ENCODE assay signal across 9 cellular contexts in the genomic region with DNA sequence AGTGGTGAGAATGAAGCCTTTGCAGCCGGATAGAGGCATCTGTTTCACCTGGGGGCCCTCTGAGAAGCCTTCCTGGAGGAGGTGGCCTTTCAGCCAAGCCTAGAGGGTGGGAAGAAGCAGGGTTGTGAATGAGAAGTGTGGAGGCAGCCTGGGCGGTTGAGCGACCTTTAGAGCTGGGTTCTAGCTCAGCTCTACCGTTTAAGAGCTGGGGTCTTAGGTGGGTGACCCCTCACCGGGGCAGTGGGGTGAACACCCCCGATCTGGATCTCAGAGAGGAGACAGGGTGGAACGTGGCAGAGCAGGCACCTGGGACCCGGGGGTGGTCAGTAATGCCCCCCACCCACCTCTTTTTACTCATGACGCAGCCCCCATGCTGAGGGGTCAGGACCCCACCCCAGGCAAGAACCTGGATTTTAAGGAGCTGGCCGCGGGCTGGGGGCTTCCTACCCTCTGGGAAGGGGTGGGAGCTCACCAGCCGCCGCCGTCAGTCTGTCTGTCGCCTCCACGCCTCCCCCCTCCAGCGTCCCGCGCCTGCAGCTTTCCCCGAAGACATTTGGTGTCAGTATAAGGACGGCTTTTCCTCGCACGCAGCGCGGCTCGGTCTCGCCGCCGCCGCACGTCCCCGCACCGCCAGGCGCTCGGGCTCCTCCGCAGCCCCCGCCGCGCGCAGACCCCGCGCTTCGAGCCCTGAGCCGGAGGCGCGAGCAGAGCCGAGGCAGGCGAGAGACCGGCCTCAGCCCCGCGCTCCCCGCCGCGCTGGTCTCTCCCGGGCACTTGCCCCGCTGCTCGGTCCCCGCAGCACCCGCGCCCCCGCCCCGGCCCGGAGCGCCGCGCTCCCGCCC. TPM values are rescaled to one million over a fixed set of nuclear protein-coding genes. Genes with fewer than 3 reads are reported as not detected.
DNase-seq lines count a peak whose midpoint lies in the region; ATAC-seq, FAIRE-seq and TF ChIP-seq lines count a peak whose summit lies in the region.
"Had no signal": no experiment of that assay in that cellular context is flagged by ENCODE, and none has a peak within 500 bp of the region (broad histone marks: within the 10 kb centered on the region; RNA-seq: fewer than 3 reads in every experiment).

No MANE protein-coding gene starts in this region.

- peak; percentile 42 for DNase-seq in NCI-H146 (lab: John Stamatoyannopoulos, UW)
- no peak for DNase-seq in NCI-H146 treated with DMSO at 0.1 percent for 48 hours (lab: John Stamatoyannopoulos, UW; ENCODE audit: unreplicated experiment)
- peak; percentile 67 for DNase-seq in activated CD8-positive, alpha-beta memory T cell treated with anti-CD3 and anti-CD28 coated beads, Interleukin-2, amount 50 U/mL, for 48 hours
- DNase-seq in frontal cortex (ENCODE audit: low spot score in 2 of 2) = peak; percentile 68 to 69
- DNase-seq in stimulated activated CD4-positive, alpha-beta T cell treated with anti-CD3 and anti-CD28 coated beads, Interleukin-2, amount 100 ng/mL, for 24 hours = peak; percentile 54 to 59
- no peak for DNase-seq in endothelial cell (ENCODE audit: low spot score)
- DNase-seq in DMS153 (lab: John Stamatoyannopoulos, UW) = no peak

- H3K36me3 Mint-ChIP-seq in endothelial cell (ENCODE audit: low read depth, unreplicated experiment) = no peaks in the 10 kb centered on the region

- FAIRE-seq in frontal cortex (lab: Jason Lieb, UNC) = no peak

- H3K27me3 Mint-ChIP-seq in endothelial cell (ENCODE audit: unreplicated experiment) = peaks cover 23% of the 10 kb centered on the region

- ATAC-seq in GM19395 (IDR thresholded peaks at IDR 0.05; ENCODE audit: unreplicated experiment) = no peak

- peaks cover 10% of the 10 kb centered on the region for H3K4me1 Mint-ChIP-seq in endothelial cell (ENCODE audit: unreplicated experiment)

- no peak overlapping the region for H3K27ac Mint-ChIP-seq in endothelial cell (ENCODE audit: unreplicated experiment)

- H3K4me3 Mint-ChIP-seq in endothelial cell (ENCODE audit: unreplicated experiment) = no peak overlapping the region

- H3K9me3 Mint-ChIP-seq in endothelial cell (ENCODE audit: unreplicated experiment) = no peaks in the 10 kb centered on the region

- no peak for TF ChIP-seq CTCF in endothelial cell (IDR thresholded peaks at IDR 0.05; ENCODE audit: unreplicated experiment)

RNA-seq across cellular contexts. Expression of gene CACNA1I, which starts 13.4 kb away (rescaled TPM):
- total RNA-seq in frontal cortex = 5.3 TPM
- total RNA-seq in endothelial cell (ENCODE audit: unreplicated experiment) = 0.10 TPM
- total RNA-seq: kidney epithelial cell had no signal

RNA-seq across cellular contexts. Expression of gene RPS19BP1, which starts 24.6 kb away (rescaled TPM):
- total RNA-seq in frontal cortex (19.6 TPM), endothelial cell (ENCODE audit: unreplicated experiment) (57.7 TPM)

RNA-seq across cellular contexts. Expression of gene ATF4, which starts 36.8 kb away (rescaled TPM):
- total RNA-seq in frontal cortex = 92.9 TPM
- 312 TPM for total RNA-seq in endothelial cell (ENCODE audit: unreplicated experiment)

RNA-seq across cellular contexts. Expression of gene MIEF1, which starts 55.1 kb away (rescaled TPM):
- total RNA-seq in frontal cortex (16.3 TPM), endothelial cell (ENCODE audit: unreplicated experiment) (29.2 TPM)

Comparison
In these comparisons a context has a peak if more than half of its experiments do, and no peak if none do; other contexts are left out.
1. DNase-seq: peak in NCI-H146 (single experiment), activated CD8-positive, alpha-beta memory T cell treated with anti-CD3 and anti-CD28 coated beads, Interleukin-2, amount 50 U/mL, for 48 hours (single experiment), frontal cortex (2 of 2) and stimulated activated CD4-positive, alpha-beta T cell treated with anti-CD3 and anti-CD28 coated beads, Interleukin-2, amount 100 ng/mL, for 24 hours (2 of 2); none in NCI-H146 treated with DMSO at 0.1 percent for 48 hours (single experiment), endothelial cell (single experiment) and DMS153 (single experiment).